Comparison of ENCODE assay signal across 1 cellular context in genomic region chr5:55187370-55187769, GRCh38.
TF ChIP-seq lines count a peak whose summit lies in the region.

No MANE protein-coding gene starts in this region.

TF ChIP-seq in GM23338, 12 proteins besides CTCF, POLR2A, EP300 and RAD21 (continued from another document):
- TF ChIP-seq, protein P1, sequence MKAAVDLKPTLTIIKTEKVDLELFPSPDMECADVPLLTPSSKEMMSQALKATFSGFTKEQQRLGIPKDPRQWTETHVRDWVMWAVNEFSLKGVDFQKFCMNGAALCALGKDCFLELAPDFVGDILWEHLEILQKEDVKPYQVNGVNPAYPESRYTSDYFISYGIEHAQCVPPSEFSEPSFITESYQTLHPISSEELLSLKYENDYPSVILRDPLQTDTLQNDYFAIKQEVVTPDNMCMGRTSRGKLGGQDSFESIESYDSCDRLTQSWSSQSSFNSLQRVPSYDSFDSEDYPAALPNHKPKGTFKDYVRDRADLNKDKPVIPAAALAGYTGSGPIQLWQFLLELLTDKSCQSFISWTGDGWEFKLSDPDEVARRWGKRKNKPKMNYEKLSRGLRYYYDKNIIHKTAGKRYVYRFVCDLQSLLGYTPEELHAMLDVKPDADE (IDR thresholded peaks at IDR 0.05) = no peak
